Comparison of ENCODE assay signal across 23 cellular contexts in genomic region chr4:147513952-147514351, GRCh38. TPM values are rescaled to one million over a fixed set of nuclear protein-coding genes. Genes with fewer than 3 reads are reported as not detected.
A peak's percentile ranks its signal among the peaks of the same experiment; 100 is the strongest.
DNase-seq lines count a peak whose midpoint lies in the region; ATAC-seq and TF ChIP-seq lines count a peak whose summit lies in the region.
"Had no signal": no experiment of that assay in that cellular context is flagged by ENCODE, and none has a peak within 500 bp of the region (broad histone marks: within the 10 kb centered on the region; RNA-seq: fewer than 3 reads in every experiment).

No MANE protein-coding gene starts in this region.

- H3K9me3 Mint-ChIP-seq in type B pancreatic cell: no peaks in the 10 kb centered on the region
- H3K9me3 Mint-ChIP-seq: activated naive CD8-positive, alpha-beta T cell treated with anti-CD3 and anti-CD28 coated beads, Interleukin-2, amount 10 ng/mL, durations not matched to agents 7 days and 5 days; activated T-helper 17 cell treated with anti-CD3 and anti-CD28 coated beads, Interleukin-2, amount 50 U/mL, for 72 hours; brain; stimulated activated naive B cell treated with anti-CD40 and anti-IgM and Interleukin-4, amounts not matched to agents 10 μg/mL and 1 μg/mL and 100 μg/mL, for 72 hours had no signal

- DNase-seq in HFF-Myc (ENCODE audit: extremely low read depth, low read depth) (no peak), brain microvascular endothelial cell (no peak), fibroblast of the aortic adventitia (ENCODE audit: low read depth) (no peak), type B pancreatic cell (ENCODE audit: extremely low spot score, unreplicated experiment) (no peak), BE2C (no peak)
- DNase-seq: activated CD4-positive, alpha-beta T cell treated with anti-CD3 and anti-CD28 coated beads, Interleukin-2, amount 50 U/mL, for 4 hours; activated CD8-positive, alpha-beta memory T cell treated with anti-CD3 and anti-CD28 coated beads, Interleukin-2, amount 50 U/mL, for 4 hours; activated naive CD8-positive, alpha-beta T cell treated with anti-CD3 and anti-CD28 coated beads, Interleukin-2, amount 10 ng/mL, durations not matched to agents 7 days and 5 days; AML-193; DMS53; GDM1; hippocampal formation; mucosa of descending colon; NCI-H1105 treated with DMSO at 0.1 percent for 48 hours; NCI-H2081; stimulated activated CD4-positive, alpha-beta T cell treated with anti-CD3 and anti-CD28 coated beads, Interleukin-2, amount 100 ng/mL, for 48 hours; stimulated activated naive B cell treated with anti-CD40 and anti-IgM and Interleukin-4, amounts not matched to agents 10 μg/mL and 1 μg/mL and 100 μg/mL, for 72 hours had no signal

- H3K36me3 Mint-ChIP-seq in type B pancreatic cell: peaks cover 5% of the 10 kb centered on the region
- H3K36me3 Mint-ChIP-seq: activated naive CD8-positive, alpha-beta T cell treated with anti-CD3 and anti-CD28 coated beads, Interleukin-2, amount 10 ng/mL, durations not matched to agents 7 days and 5 days; brain; stimulated activated naive B cell treated with anti-CD40 and anti-IgM and Interleukin-4, amounts not matched to agents 10 μg/mL and 1 μg/mL and 100 μg/mL, for 72 hours had no signal

- peaks cover 9% of the 10 kb centered on the region for H3K4me1 Mint-ChIP-seq in type B pancreatic cell (ENCODE audit: unreplicated experiment)
- H3K4me1 Mint-ChIP-seq: activated T-helper 17 cell treated with anti-CD3 and anti-CD28 coated beads, Interleukin-2, amount 50 U/mL, for 72 hours; brain; stimulated activated naive B cell treated with anti-CD40 and anti-IgM and Interleukin-4, amounts not matched to agents 10 μg/mL and 1 μg/mL and 100 μg/mL, for 72 hours had no signal

- no peak overlapping the region for H3K4me3 ChIP-seq in HFF-Myc (replicated peaks; ENCODE audit: low read depth, low read length)
- H3K4me3 ChIP-seq in brain microvascular endothelial cell (ENCODE audit: low read depth, low read length): no peak overlapping the region
- no peak overlapping the region for H3K4me3 ChIP-seq in fibroblast of the aortic adventitia (ENCODE audit: low read depth, low read length)
- no peak overlapping the region for H3K4me3 ChIP-seq in BE2C (ENCODE audit: low read depth, low read length)
- H3K4me3 ChIP-seq: mucosa of descending colon had no signal

- H3K27ac ChIP-seq in brain microvascular endothelial cell: no peak overlapping the region

- H3K27me3 Mint-ChIP-seq in type B pancreatic cell: no peaks in the 10 kb centered on the region
- H3K27me3 Mint-ChIP-seq: brain had no signal

- in situ Hi-C loops in brain microvascular endothelial cell (cut with HindIII; ENCODE audit: low pct_ligation_motif_present, low sequenced_read_pairs): no loop called here

- H3K27me3 ChIP-seq in brain microvascular endothelial cell (replicated peaks) (no peaks in the 10 kb centered on the region), BE2C (no peaks in the 10 kb centered on the region)

- no peaks in the 10 kb centered on the region for H3K36me3 ChIP-seq in brain microvascular endothelial cell (replicated peaks)
- peaks cover 4% of the 10 kb centered on the region for H3K36me3 ChIP-seq in BE2C

- no peaks in the 10 kb centered on the region for H3K9me3 ChIP-seq in BE2C
- H3K9me3 ChIP-seq: mucosa of descending colon had no signal

- peak; percentile 29 for TF ChIP-seq CTCF in HFF-Myc (IDR thresholded peaks at IDR 0.05; ENCODE audit: low read depth, low read length, missing control alignments)
- peak; percentile 21 for TF ChIP-seq CTCF in brain microvascular endothelial cell (IDR thresholded peaks at IDR 0.05; ENCODE audit: low read depth, low read length, missing control alignments)
- TF ChIP-seq CTCF in fibroblast of the aortic adventitia (IDR thresholded peaks at IDR 0.05; ENCODE audit: insufficient read depth, low read length): peak; percentile 26
- peak; percentile 45 for TF ChIP-seq CTCF in type B pancreatic cell (conservative IDR thresholded peaks at IDR 0.05)
- no peak; the same call in 1 of the 2 replicates for TF ChIP-seq CTCF in BE2C (IDR thresholded peaks at IDR 0.05; ENCODE audit: low read depth, low read length)

- H3K4me3 Mint-ChIP-seq in type B pancreatic cell: no peak overlapping the region
- H3K4me3 Mint-ChIP-seq: activated naive CD8-positive, alpha-beta T cell treated with anti-CD3 and anti-CD28 coated beads, Interleukin-2, amount 10 ng/mL, durations not matched to agents 7 days and 5 days; activated T-helper 17 cell treated with anti-CD3 and anti-CD28 coated beads, Interleukin-2, amount 50 U/mL, for 72 hours; brain; stimulated activated naive B cell treated with anti-CD40 and anti-IgM and Interleukin-4, amounts not matched to agents 10 μg/mL and 1 μg/mL and 100 μg/mL, for 72 hours had no signal

- peaks cover 34% of the 10 kb centered on the region for H3K4me1 ChIP-seq in BE2C

- no peak for ATAC-seq in HG03439 (IDR thresholded peaks at IDR 0.05; ENCODE audit: unreplicated experiment)
- ATAC-seq in GM18868 (IDR thresholded peaks at IDR 0.05; ENCODE audit: unreplicated experiment): no peak
- ATAC-seq: activated T-helper 17 cell treated with anti-CD3 and anti-CD28 coated beads, Interleukin-2, amount 50 U/mL, for 72 hours; mucosa of descending colon; Panc1; stimulated activated naive B cell treated with anti-CD40 and anti-IgM and Interleukin-4, amounts not matched to agents 10 μg/mL and 1 μg/mL and 100 μg/mL, for 72 hours had no signal

- no peak overlapping the region for H3K27ac Mint-ChIP-seq in type B pancreatic cell
- H3K27ac Mint-ChIP-seq: activated naive CD8-positive, alpha-beta T cell treated with anti-CD3 and anti-CD28 coated beads, Interleukin-2, amount 10 ng/mL, durations not matched to agents 7 days and 5 days; activated T-helper 17 cell treated with anti-CD3 and anti-CD28 coated beads, Interleukin-2, amount 50 U/mL, for 72 hours; brain; stimulated activated naive B cell treated with anti-CD40 and anti-IgM and Interleukin-4, amounts not matched to agents 10 μg/mL and 1 μg/mL and 100 μg/mL, for 72 hours had no signal

RNA-seq across cellular contexts. Expression of gene EDNRA, which starts 33.1 kb away (rescaled TPM):
- total RNA-seq in fibroblast of the aortic adventitia (ENCODE audit: low replicate concordance) (10.8 and 37.6 TPM in 2 replicates), type B pancreatic cell (ENCODE audit: low replicate concordance) (8.3 and 37.6 TPM in 2 replicates)
- polyA plus RNA-seq in BE2C (2012; ENCODE audit: insufficient read depth, insufficient read length, low read depth): 0.42 TPM
- total RNA-seq: activated naive CD8-positive, alpha-beta T cell treated with anti-CD3 and anti-CD28 coated beads, Interleukin-2, amount 10 ng/mL, durations not matched to agents 7 days and 5 days; activated T-helper 17 cell treated with anti-CD3 and anti-CD28 coated beads, Interleukin-2, amount 50 U/mL, for 72 hours; T-helper 2 cell treated with Interferon-gamma antibody and Interleukin-4, amounts not matched to agents 100 ng/mL and 5 ng/mL, for 36 hours had no signal
